In genomic region chr3:33810545-33810944, GRCh38 we compare ENCODE assay signal across 17 cellular contexts.
"Had no signal": no experiment of that assay in that cellular context is flagged by ENCODE, and none has a peak within 500 bp of the region (broad histone marks: within the 10 kb centered on the region; RNA-seq: fewer than 3 reads in every experiment).

No MANE protein-coding gene starts in this region.

- ATAC-seq: activated CD8-positive, alpha-beta T cell treated with anti-CD3 and anti-CD28 coated beads, Interleukin-2, amount 10 ng/mL, durations not matched to agents 7 days and 5 days; activated naive CD4-positive, alpha-beta T cell treated with anti-CD3 and anti-CD28 coated beads, Interleukin-2, amount 50 U/mL, for 72 hours; gastroesophageal sphincter; stimulated activated naive CD8-positive, alpha-beta T cell treated with anti-CD3 and anti-CD28 coated beads, Interleukin-15, Interleukin-2, amounts not matched to agents 100 U/mL and 50 U/mL, for 24 hours; T-cell had no signal

- DNase-seq: activated CD4-positive, alpha-beta T cell treated with anti-CD3 and anti-CD28 coated beads, Interleukin-2, amount 10 ng/mL, durations not matched to agents 24 days and 14 days; activated CD8-positive, alpha-beta memory T cell treated with anti-CD3 and anti-CD28 coated beads, Interleukin-2, amount 50 U/mL, for 4 hours; activated CD8-positive, alpha-beta T cell treated with anti-CD3 and anti-CD28 coated beads, Interleukin-2, amount 10 ng/mL, durations not matched to agents 7 days and 5 days; activated gamma-delta T cell treated with Interleukin-2 at 50 U/mL for 16 hours; dermis blood vessel endothelial cell; effector memory CD4-positive, alpha-beta T cell; stimulated activated naive CD8-positive, alpha-beta T cell treated with anti-CD3 and anti-CD28 coated beads, Interleukin-15, Interleukin-2, amounts not matched to agents 100 U/mL and 50 U/mL, for 24 hours; substantia nigra; T-cell; T-helper 9 cell had no signal

- FAIRE-seq: endothelial cell of umbilical vein, urothelium cell line had no signal

- H3K9me3 ChIP-seq: adrenal gland, esophagus muscularis mucosa, gastroesophageal sphincter, tibial nerve had no signal

- H3K27ac ChIP-seq: esophagus muscularis mucosa, gastroesophageal sphincter, tibial nerve had no signal

- H3K27me3 ChIP-seq: adrenal gland, esophagus muscularis mucosa, gastroesophageal sphincter, tibial nerve had no signal

- H3K4me3 ChIP-seq: adrenal gland, esophagus muscularis mucosa, gastroesophageal sphincter, tibial nerve had no signal
